14 cellular contexts compared by ENCODE assay signal in the genomic region with DNA sequence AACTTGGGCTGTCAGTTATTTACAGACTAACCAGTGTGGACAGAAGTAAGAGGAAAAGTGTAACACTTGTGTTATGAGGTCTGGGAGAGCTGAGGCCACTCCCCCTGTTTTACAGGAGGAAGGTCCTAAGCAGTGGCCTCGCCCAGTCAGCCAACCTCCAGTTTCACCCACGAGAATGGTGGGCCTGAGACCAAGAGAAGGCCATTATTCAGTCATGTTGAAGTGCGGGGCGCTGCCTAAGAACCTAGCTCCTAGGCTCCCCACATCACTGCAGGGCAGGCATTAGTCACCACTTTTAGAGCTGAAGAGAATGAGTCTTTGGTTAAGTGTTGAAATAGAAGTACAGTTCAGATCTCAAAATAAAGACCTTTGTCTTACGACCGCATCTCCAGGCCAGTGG. TPM values are rescaled to one million over a fixed set of nuclear protein-coding genes. Genes with fewer than 3 reads are reported as not detected.
DNase-seq lines count a peak whose midpoint lies in the region; FAIRE-seq and TF ChIP-seq lines count a peak whose summit lies in the region.
"Had no signal": no experiment of that assay in that cellular context is flagged by ENCODE, and none has a peak within 500 bp of the region (broad histone marks: within the 10 kb centered on the region; RNA-seq: fewer than 3 reads in every experiment).

No MANE protein-coding gene starts in this region.

- H3K4me2 ChIP-seq in astrocyte (ENCODE audit: low read length) (peak overlapping the region; percentile 10), keratinocyte (ENCODE audit: control insufficient read depth, extremely low read depth, insufficient read depth, low read depth, low read length) (peak overlapping the region; percentile 44)

- peak overlapping the region; percentile 72 for H3K4me3 Mint-ChIP-seq in astrocyte (ENCODE audit: unreplicated experiment)
- H3K4me3 Mint-ChIP-seq: activated naive CD4-positive, alpha-beta T cell treated with anti-CD3 and anti-CD28 coated beads for 36 hours had no signal

- H3K4me1 ChIP-seq in astrocyte (ENCODE audit: insufficient read depth, low read length), result peaks cover 8% of the 10 kb centered on the region
- H3K4me1 ChIP-seq in keratinocyte (ENCODE audit: control insufficient read depth, extremely low read depth, insufficient read depth, low read length), result peaks cover 35% of the 10 kb centered on the region
- H3K4me1 ChIP-seq: pancreas had no signal

- no peaks in the 10 kb centered on the region for H3K36me3 ChIP-seq in astrocyte (ENCODE audit: insufficient read depth, low read length)
- H3K36me3 ChIP-seq in keratinocyte (ENCODE audit: control insufficient read depth in 2 of 2, extremely low read depth in 1 of 2, insufficient read depth in 2 of 2, low read length in 2 of 2), result no peaks in the 10 kb centered on the region
- H3K36me3 ChIP-seq: pancreas had no signal

- H3K27ac ChIP-seq in astrocyte (ENCODE audit: low read depth, low read length), result no peak overlapping the region
- peak overlapping the region; percentile 45 for H3K27ac ChIP-seq in keratinocyte (ENCODE audit: control insufficient read depth, insufficient read depth, low read length)
- H3K27ac ChIP-seq: pancreas had no signal

- H3K27me3 Mint-ChIP-seq in astrocyte (ENCODE audit: low read depth, unreplicated experiment), result no peaks in the 10 kb centered on the region

- peaks cover 9% of the 10 kb centered on the region for H3K9me1 ChIP-seq in keratinocyte (ENCODE audit: control insufficient read depth, extremely low read depth, insufficient read depth, low read length)

- no peaks in the 10 kb centered on the region for H3K9me3 Mint-ChIP-seq in astrocyte (ENCODE audit: unreplicated experiment)

- FAIRE-seq in astrocyte (lab: Jason Lieb, UNC) (no peak), keratinocyte (lab: Jason Lieb, UNC) (peak; percentile 57), GM12891 (lab: Jason Lieb, UNC) (no peak)
- FAIRE-seq: endometrium, kidney, pancreas had no signal

- H3K27me3 ChIP-seq in astrocyte (ENCODE audit: insufficient read depth, low read length) (no peaks in the 10 kb centered on the region), keratinocyte (ENCODE audit: control insufficient read depth, extremely low read depth, insufficient read depth, low read length) (no peaks in the 10 kb centered on the region)
- H3K27me3 ChIP-seq: pancreas, tibial nerve had no signal

- H3K79me2 ChIP-seq in astrocyte (ENCODE audit: insufficient read depth, low read length) (peaks cover 97% of the 10 kb centered on the region), keratinocyte (ENCODE audit: control insufficient read depth, insufficient read depth, low read length) (peaks cover 98% of the 10 kb centered on the region)

- dilution Hi-C loops in keratinocyte (cut with MboI; ENCODE audit: extremely low pct_ligation_motif_present, low sequenced_read_pairs), result no loop called here

- H3K4me3 ChIP-seq in astrocyte (ENCODE audit: insufficient read depth, low read depth, low read length), result no peak overlapping the region
- H3K4me3 ChIP-seq in keratinocyte (ENCODE audit: control insufficient read depth in 2 of 3, extremely low read depth in 1 of 3, insufficient read depth in 2 of 3, low read depth in 1 of 3, low read length in 3 of 3), result no peak overlapping the region
- H3K4me3 ChIP-seq: pancreas, tibial nerve had no signal

- H2AFZ ChIP-seq in astrocyte (ENCODE audit: low read depth, low read length) (no peak overlapping the region), keratinocyte (ENCODE audit: control insufficient read depth, low read length) (no peak overlapping the region)

- TF ChIP-seq POLR2A in GM12891 (IDR thresholded peaks at IDR 0.05; ENCODE audit: low read depth, low read length), result no peak

- peaks cover 6% of the 10 kb centered on the region for H3K36me3 Mint-ChIP-seq in astrocyte (ENCODE audit: low read depth, unreplicated experiment)

- peak; percentile 51 for DNase-seq in AG20443 (ENCODE audit: low spot score)
- peak; percentile 27 for DNase-seq in HK-2 (ENCODE audit: unreplicated experiment)
- peak; percentile 84 for DNase-seq in astrocyte (ENCODE audit: low read depth)
- DNase-seq in keratinocyte (ENCODE audit: low read depth, low spot score), result peak; percentile 45
- DNase-seq in GM13977 (ENCODE audit: low spot score), result no peak
- DNase-seq in NCI-H1930 (lab: John Stamatoyannopoulos, UW), result no peak
- no peak for DNase-seq in GM12891 (ENCODE audit: insufficient read length, low spot score)
- no peak for DNase-seq in NCI-H1105 (lab: John Stamatoyannopoulos, UW)
- DNase-seq: activated naive CD4-positive, alpha-beta T cell treated with anti-CD3 and anti-CD28 coated beads for 36 hours; Calu3; kidney; pancreas had no signal

- H4K20me1 ChIP-seq in astrocyte (ENCODE audit: insufficient read depth, low read length) (peaks cover 76% of the 10 kb centered on the region), keratinocyte (ENCODE audit: control insufficient read depth, extremely low read depth, insufficient read depth, low read length) (peaks cover 43% of the 10 kb centered on the region)

- H3K9me3 ChIP-seq in astrocyte (ENCODE audit: insufficient read depth, low read depth, low read length) (no peaks in the 10 kb centered on the region), keratinocyte (ENCODE audit: control insufficient read depth, low read depth, low read length) (no peaks in the 10 kb centered on the region)
- H3K9me3 ChIP-seq: pancreas had no signal

- peak overlapping the region; percentile 76 for H3K27ac Mint-ChIP-seq in astrocyte (ENCODE audit: unreplicated experiment)
- H3K27ac Mint-ChIP-seq: activated naive CD4-positive, alpha-beta T cell treated with anti-CD3 and anti-CD28 coated beads for 36 hours had no signal

- in situ Hi-C loops in GM13977 (cut with MboI; ENCODE audit: low pct_unique_long_range_greater_than_20kb, low sequenced_read_pairs, unreplicated experiment), result no loop called here

- no peak for TF ChIP-seq CTCF in astrocyte (IDR thresholded peaks at IDR 0.05; ENCODE audit: insufficient read depth, low read depth, low read length)
- no peak for TF ChIP-seq CTCF in keratinocyte (optimal IDR thresholded peaks at IDR 0.05 in 1 of 3, IDR thresholded peaks at IDR 0.05 in 1 of 3, conservative IDR thresholded peaks at IDR 0.05 in 1 of 3; ENCODE audit: extremely low read depth in 1 of 3, insufficient read depth in 2 of 3, low read length in 3 of 3)
- TF ChIP-seq CTCF in GM13977 (IDR thresholded peaks at IDR 0.05; ENCODE audit: extremely low read depth, insufficient read depth, missing control alignments), result no peak

- H3K9ac ChIP-seq in astrocyte (ENCODE audit: low read length) (no peak overlapping the region), keratinocyte (ENCODE audit: control insufficient read depth, extremely low read depth, insufficient read depth, low read length) (peak overlapping the region; percentile 11)

- H3K4me1 Mint-ChIP-seq in astrocyte (ENCODE audit: low read depth, unreplicated experiment), result peaks cover 45% of the 10 kb centered on the region

TF ChIP-seq in GM12891, 5 proteins besides CTCF, POLR2A, EP300 and RAD21:
- TF ChIP-seq POU2F2 (IDR thresholded peaks at IDR 0.05; ENCODE audit: low read depth, low read length), result no peak
- TF ChIP-seq PAX5 (IDR thresholded peaks at IDR 0.05; ENCODE audit: insufficient read depth, low read length, severe bottlenecking), result no peak
- no peak for TF ChIP-seq POLR2AphosphoS5 (IDR thresholded peaks at IDR 0.05; ENCODE audit: low read depth, low read length)
- no peak for TF ChIP-seq SPI1 (IDR thresholded peaks at IDR 0.05; ENCODE audit: low read depth, low read length)
- no peak for TF ChIP-seq TAF1 (IDR thresholded peaks at IDR 0.05; ENCODE audit: low read depth, low read length)
TF ChIP-seq in GM12891: peak in this region for 0.

RNA-seq across cellular contexts. Expression of a gene that starts 27.9 kb away (rescaled TPM):
- 77.2 and 87.1 TPM in 2 replicates for total RNA-seq in astrocyte
- polyA plus RNA-seq in keratinocyte, result 37.1 to 48.0 TPM (median 42.6 TPM) in 3 replicates
- 62.9 TPM for polyA plus RNA-seq in keratinocyte (2011; ENCODE audit: low read depth)
- 36.8 and 57.4 TPM in 2 replicates for polyA plus RNA-seq in keratinocyte (2011; cell fraction: cytosol; rRNA removed)
- polyA plus RNA-seq in keratinocyte (2011; cell fraction: nucleus; rRNA removed), result 53.4 and 60.3 TPM in 2 replicates
- polyA plus RNA-seq in keratinocyte (2012; ENCODE audit: low replicate concordance), result 30.4 and 42.8 TPM in 2 replicates
- 34.7 to 78.3 TPM (median 68.1 TPM) in 3 replicates for polyA minus RNA-seq in keratinocyte
- polyA minus RNA-seq in keratinocyte (2011; cell fraction: cytosol; rRNA and poly(A)+ RNA removed), result 49.5 TPM
- polyA minus RNA-seq in keratinocyte (2011; cell fraction: nucleus; rRNA and poly(A)+ RNA removed), result 31.5 and 54.2 TPM in 2 replicates
- polyA plus RNA-seq in GM12891 (2012; ENCODE audit: low read depth, missing spikeins), result 11.3 TPM

Comparison
In these comparisons a context has a peak if more than half of its experiments do, and no peak if none do; other contexts are left out.
1. DNase-seq: peak in AG20443 (single experiment), HK-2 (single experiment), astrocyte (single experiment) and keratinocyte (single experiment); none in GM13977 (single experiment), NCI-H1930 (0 of 2), GM12891 (single experiment) and NCI-H1105 (single experiment).